8 cellular contexts compared by ENCODE assay signal in genomic region chr3:13479582-13480339, GRCh38. TPM values are rescaled to one million over a fixed set of nuclear protein-coding genes. Genes with fewer than 3 reads are reported as not detected.
DNase-seq lines count a peak whose midpoint lies in the region; ATAC-seq and TF ChIP-seq lines count a peak whose summit lies in the region.

TSS of gene HDAC11 (plus strand) at chr3:13480306. CDS start at chr3:13480348, 42 bp downstream.

- peak; percentile 95 for ATAC-seq in GM21619 (IDR thresholded peaks at IDR 0.05; ENCODE audit: unreplicated experiment)
- peak; percentile 94 for ATAC-seq in PC-3

- no peak for TF ChIP-seq EP300 in esophagus muscularis mucosa (IDR thresholded peaks at IDR 0.05)

- TF ChIP-seq POLR2A in esophagus muscularis mucosa (IDR thresholded peaks at IDR 0.05; ENCODE audit: low read depth): peak; percentile 70

- POLR2A ChIA-PET in PC-3 (lab: Charles Lee; ENCODE audit: unreplicated experiment): interaction anchor here (0.5 to 1.0 kb wide), 13 partner anchors 8 to 1715 kb away, joined by 3 to 20 read pairs (median 5); no protein-coding TSS in a partner anchor

- no peaks in the 10 kb centered on the region for H4K20me1 ChIP-seq in PC-3 (ENCODE audit: low read length)

- TSS peak; percentile 96 for BruUV-seq in PC-3 (replicated peaks; lab: Mats Ljungman, UMichigan)

- H3K4me2 ChIP-seq in PC-3 (ENCODE audit: low read length): peak within 1 kb of the TSS; percentile 97

- no peaks in the 10 kb centered on the region for H3K79me2 ChIP-seq in PC-3 (ENCODE audit: low read length)

- WGBS in esophagus muscularis mucosa: 0% methylated on average over 35 of the region's 67 CpGs

- CTCF ChIA-PET in PC-3 (lab: Charles Lee): interaction anchor here (0.6 to 0.9 kb wide), 8 partner anchors 14 to 638 kb away, joined by 3 to 11 read pairs (median 6); partner anchors contain the start of gene RPL32

- H3K9me2 ChIP-seq in PC-3 (replicated peaks; ENCODE audit: low read length): no peaks in the 10 kb centered on the region

- intact Hi-C loops in PC-3 (cut with micrococcal nuclease): no loop called here
- intact Hi-C loops in esophagus muscularis mucosa (cut with DNase I): no loop called here

- peak within 1 kb of the TSS; percentile 86 for H3K9ac ChIP-seq in PC-3 (ENCODE audit: low read length)

- H3K36me3 ChIP-seq in PC-3 (ENCODE audit: low read depth, low read length): no peaks in the 10 kb centered on the region
- H3K36me3 ChIP-seq in esophagus muscularis mucosa: peaks cover 0 to 11% (median 6%) of the 10 kb centered on the region in 4 donors

- DNase-seq in DMS53 (lab: John Stamatoyannopoulos, UW) (peak; percentile 90), PC-3 (peak; percentile 98), esophagus muscularis mucosa (ENCODE audit: extremely low spot score) (peak; percentile 99), myocyte (ENCODE audit: low read depth) (peak; percentile 98)
- peak; percentile 90 for DNase-seq in Jurkat, Clone E6-1 (ENCODE audit: low read depth, low spot score)
- peak; percentile 96 to 98 for DNase-seq in activated T-cell treated with anti-CD3 and anti-CD28 coated beads, Interleukin-2, amount 50 U/mL, for 48 hours
- DNase-seq in stimulated activated CD8-positive, alpha-beta memory T cell treated with anti-CD3 and anti-CD28 coated beads, Interleukin-7, amount 100 ng/mL, for 4 hours (ENCODE audit: low read depth in 2 of 2): peak; percentile 92 to 97

- H3K4me1 ChIP-seq in PC-3 (ENCODE audit: insufficient read depth, low read length) (peaks cover 26% of the 10 kb centered on the region), esophagus muscularis mucosa (peaks cover 23 to 49% (median 34%) of the 10 kb centered on the region in 4 donors)

- H3F3A ChIP-seq in PC-3 (ENCODE audit: low read length, unreplicated experiment): no peaks in the 10 kb centered on the region

- H3K4me3 ChIP-seq in Jurkat, Clone E6-1 (ENCODE audit: low read length): peak within 1 kb of the TSS; percentile 68
- H3K4me3 ChIP-seq in PC-3 (ENCODE audit: low read length): peak within 1 kb of the TSS; percentile 88
- H3K4me3 ChIP-seq in esophagus muscularis mucosa: peak within 1 kb of the TSS; percentile 66 to 87 (median 78)

- no peak for TF ChIP-seq CTCF in PC-3 (conservative IDR thresholded peaks at IDR 0.05; ENCODE audit: low read depth, low read length)
- peak; percentile 36 to 43 (median 42) for TF ChIP-seq CTCF in esophagus muscularis mucosa (IDR thresholded peaks at IDR 0.05)

- H2AFZ ChIP-seq in PC-3 (ENCODE audit: low read length): peak within 1 kb of the TSS; percentile 96

- H3K9me3 ChIP-seq in PC-3 (ENCODE audit: low read length) (no peaks in the 10 kb centered on the region), esophagus muscularis mucosa (no peaks in the 10 kb centered on the region)

- H3K27ac ChIP-seq in PC-3 (ENCODE audit: low read length) (0 out of 2 replicates have a peak within 1 kb of the TSS, but pooled peaks have one; percentile 24), esophagus muscularis mucosa (replicated peaks in 1 of 4) (peak within 1 kb of the TSS; percentile 88 to 95 (median 92))

- H3K27me3 ChIP-seq in PC-3 (ENCODE audit: low read length): no peaks in the 10 kb centered on the region
- no peaks in the 10 kb centered on the region for H3K27me3 ChIP-seq in esophagus muscularis mucosa

RNA-seq across cellular contexts. Expression of gene HDAC11, which starts in this region (rescaled TPM):
- 8.9 TPM for polyA plus RNA-seq in Jurkat, Clone E6-1 (2012; ENCODE audit: insufficient read depth, insufficient read length)
- total RNA-seq in PC-3 (2014; rRNA removed) (21.8 and 24.2 TPM in 2 replicates), esophagus muscularis mucosa (10 to 100 TPM; 15.8 to 41.0 (median 32.2) TPM), myocyte (12.6 and 15.1 TPM in 2 replicates)
- polyA plus RNA-seq in myocyte (2012): 20.9 TPM

Comparison
In these comparisons a context has a peak if more than half of its experiments do, and no peak if none do; other contexts are left out.
1. Peak in every context shown above with its lines: DNase-seq, ATAC-seq, H3K4me3 ChIP-seq and H3K27ac ChIP-seq.